In the genomic region with DNA sequence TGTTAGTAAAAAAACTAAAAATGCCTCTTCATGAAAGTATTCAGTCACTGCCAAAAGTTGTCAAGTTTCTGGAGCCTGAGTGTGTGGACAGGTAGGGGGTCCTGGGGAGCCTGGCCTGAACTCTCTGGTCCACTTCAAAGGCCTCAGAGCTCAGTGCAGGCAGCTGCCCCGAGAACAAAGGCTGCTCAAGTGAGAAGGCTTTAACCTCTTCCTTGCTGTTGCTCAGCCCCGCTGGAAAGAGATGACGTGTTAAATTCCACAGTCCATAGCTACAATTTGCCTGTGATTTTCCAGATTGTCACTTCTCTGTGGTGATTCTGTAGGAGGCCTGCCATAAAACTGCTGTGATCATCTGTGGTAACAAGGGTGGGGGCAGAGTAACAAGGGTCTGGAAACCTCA, we compare ENCODE assay signal across 15 cellular contexts.
DNase-seq lines count a peak whose midpoint lies in the region; ATAC-seq and TF ChIP-seq lines count a peak whose summit lies in the region.
"Had no signal": no experiment of that assay in that cellular context is flagged by ENCODE, and none has a peak within 500 bp of the region (broad histone marks: within the 10 kb centered on the region; RNA-seq: fewer than 3 reads in every experiment).

No MANE protein-coding gene starts in this region.

- H3K9me3 ChIP-seq in T-helper 17 cell (ENCODE audit: control insufficient read depth, low read length, poor library complexity, severe bottlenecking), result no peaks in the 10 kb centered on the region
- H3K9me3 ChIP-seq: BE2C had no signal

- H3K36me3 Mint-ChIP-seq in T-helper 17 cell (ENCODE audit: low read depth) (peaks cover 9% of the 10 kb centered on the region), nephron progenitor cell (ENCODE audit: low read depth) (peaks cover 56% of the 10 kb centered on the region)
- H3K36me3 Mint-ChIP-seq in naive thymus-derived CD8-positive, alpha-beta T cell, result peaks cover 4 to 75% (median 30%) of the 10 kb centered on the region in 3 donors

- H3K4me1 Mint-ChIP-seq in T-helper 17 cell (no peaks in the 10 kb centered on the region), nephron progenitor cell (peaks cover 51% of the 10 kb centered on the region)
- H3K4me1 Mint-ChIP-seq in naive thymus-derived CD8-positive, alpha-beta T cell, result peaks cover 0 to 9% (median 5%) of the 10 kb centered on the region in 4 donors

- DNase-seq in ELF-1 (ENCODE audit: low read depth, low spot score) (peak; percentile 81), T-helper 17 cell (no peak), fibroblast of mammary gland (ENCODE audit: low read depth) (peak; percentile 18), nephron progenitor cell (peak; percentile 36), RPMI8226 (no peak), NCI-H774 (lab: John Stamatoyannopoulos, UW) (no peak)
- DNase-seq in stimulated activated naive CD4-positive, alpha-beta T cell treated with Interleukin-2 at 50 U/mL for 16 hours (lab: John Stamatoyannopoulos, UW), result no peak
- no peak for DNase-seq in naive thymus-derived CD8-positive, alpha-beta T cell
- DNase-seq: BE2C; DND-41; NCI-H1092; stimulated activated CD4-positive, alpha-beta T cell treated with anti-CD3 and anti-CD28 coated beads, Interleukin-2, amount 100 ng/mL, for 48 hours; T1000 had no signal

- no peak overlapping the region for H3K4me3 ChIP-seq in fibroblast of mammary gland (ENCODE audit: control insufficient read depth, low read depth, low read length)

- TF ChIP-seq CTCF in fibroblast of mammary gland (conservative IDR thresholded peaks at IDR 0.05; ENCODE audit: control insufficient read depth, insufficient read depth, low read depth, low read length) (no peak), nephron progenitor cell (IDR thresholded peaks at IDR 0.05) (no peak)

- ATAC-seq in T-helper 17 cell, result no peak
- ATAC-seq in naive thymus-derived CD8-positive, alpha-beta T cell, result no peak
- ATAC-seq: HCT116 had no signal

- H3K4me3 Mint-ChIP-seq in T-helper 17 cell (no peak overlapping the region), nephron progenitor cell (peak overlapping the region; percentile 47)
- H3K4me3 Mint-ChIP-seq in naive thymus-derived CD8-positive, alpha-beta T cell, result no peak overlapping the region
- H3K4me3 Mint-ChIP-seq: stimulated activated naive CD8-positive, alpha-beta T cell treated with anti-CD3 and anti-CD28 coated beads, Interleukin-15, Interleukin-2, amounts not matched to agents 100 ng/mL and 50 ng/mL, for 24 hours had no signal

- no peaks in the 10 kb centered on the region for H3K27me3 Mint-ChIP-seq in T-helper 17 cell
- peaks cover 8% of the 10 kb centered on the region for H3K27me3 Mint-ChIP-seq in nephron progenitor cell (ENCODE audit: low read depth, poor library complexity)
- H3K27me3 Mint-ChIP-seq in naive thymus-derived CD8-positive, alpha-beta T cell, result no peaks in the 10 kb centered on the region
- H3K27me3 Mint-ChIP-seq: stimulated activated naive CD8-positive, alpha-beta T cell treated with anti-CD3 and anti-CD28 coated beads, Interleukin-15, Interleukin-2, amounts not matched to agents 100 ng/mL and 50 ng/mL, for 24 hours had no signal

- peak overlapping the region; percentile 16 for H3K27ac Mint-ChIP-seq in T-helper 17 cell
- H3K27ac Mint-ChIP-seq in nephron progenitor cell, result peak overlapping the region; percentile 97
- peak overlapping the region in 5 of 10 donors; percentile 22 to 76 (median 61) for H3K27ac Mint-ChIP-seq in naive thymus-derived CD8-positive, alpha-beta T cell
- H3K27ac Mint-ChIP-seq: stimulated activated naive CD8-positive, alpha-beta T cell treated with anti-CD3 and anti-CD28 coated beads, Interleukin-15, Interleukin-2, amounts not matched to agents 100 ng/mL and 50 ng/mL, for 24 hours had no signal

- POLR2A ChIA-PET in naive thymus-derived CD8-positive, alpha-beta T cell (lab: Charles Lee), result no interaction called here

- peaks cover 16% of the 10 kb centered on the region for H3K9me3 Mint-ChIP-seq in nephron progenitor cell
- no peaks in the 10 kb centered on the region for H3K9me3 Mint-ChIP-seq in naive thymus-derived CD8-positive, alpha-beta T cell
- H3K9me3 Mint-ChIP-seq: stimulated activated naive CD8-positive, alpha-beta T cell treated with anti-CD3 and anti-CD28 coated beads, Interleukin-15, Interleukin-2, amounts not matched to agents 100 ng/mL and 50 ng/mL, for 24 hours had no signal

Comparison
In these comparisons a context has a peak if more than half of its experiments do, and no peak if none do; other contexts are left out.
1. DNase-seq: peak in ELF-1 (single experiment), fibroblast of mammary gland (single experiment) and nephron progenitor cell (single experiment); none in T-helper 17 cell (0 of 3), RPMI8226 (single experiment), stimulated activated naive CD4-positive, alpha-beta T cell treated with Interleukin-2 at 50 U/mL for 16 hours (single experiment), naive thymus-derived CD8-positive, alpha-beta T cell (0 of 10) and NCI-H774 (single experiment).